Comparison of ENCODE assay signal across 8 cellular contexts in genomic region chr2:171703574-171704347, GRCh38. TPM values are rescaled to one million over a fixed set of nuclear protein-coding genes. Genes with fewer than 3 reads are reported as not detected.
A peak's percentile ranks its signal among the peaks of the same experiment; 100 is the strongest.
DNase-seq lines count a peak whose midpoint lies in the region; ATAC-seq and TF ChIP-seq lines count a peak whose summit lies in the region.

No MANE protein-coding gene starts in this region.

- H3K4me1 ChIP-seq in PC-9 (replicated peaks; ENCODE audit: insufficient read depth), result no peaks in the 10 kb centered on the region
- no peaks in the 10 kb centered on the region for H3K4me1 ChIP-seq in prostate gland (replicated peaks)

- intact Hi-C loops in PC-9 (cut with micrococcal nuclease; ENCODE audit: unreplicated experiment) (loop anchor here (1.0 to 10.0 kb wide), 4 partner anchors 94 to 1231 kb away; no protein-coding TSS in a partner anchor), prostate gland (cut with DNase I) (no loop called here)
- intact Hi-C loops in activated T-helper 1 cell treated with anti-CD3 and anti-CD28 coated beads, Interleukin-12 subunit alpha, Interleukin-12 subunit beta, Interleukin-2, Interleukin-4 antibody, amounts not matched to agents 30 ng/mL and 10 ng/mL and 1 ng/mL, durations not matched to agents 14 hours and 24 hours and 36 hours (cut with micrococcal nuclease), result loop anchor here (5.0 kb wide), 2 partner anchors 106 to 131 kb away; no protein-coding TSS in a partner anchor

- POLR2A ChIA-PET in PC-9 (lab: Charles Lee; ENCODE audit: unreplicated experiment), result interaction anchor here (0.6 kb wide), 1 partner anchor 1005 kb away, joined by 3 read pairs; no protein-coding TSS in a partner anchor

- no peak for TF ChIP-seq POLR2A in prostate gland (IDR thresholded peaks at IDR 0.05)

- CTCF ChIA-PET in PC-9 (lab: Charles Lee), result interaction anchor here (0.6 to 2.5 kb wide), 15 partner anchors 15 to 851 kb away, joined by 3 to 10 read pairs (median 4); partner anchors contain the start of gene DLX2

- 71% methylated on average over 4 of the region's 4 CpGs for WGBS in prostate gland

- H3K27ac ChIP-seq in PC-9 (peak overlapping the region; percentile 18; the same call in 1 of the 2 replicates), prostate gland (no peak overlapping the region)

- H3K79me2 ChIP-seq in PC-9 (ENCODE audit: low read depth), result peaks cover 43% of the 10 kb centered on the region

- H3K27me3 ChIP-seq in PC-9 (ENCODE audit: insufficient read depth, low read depth) (no peaks in the 10 kb centered on the region), prostate gland (replicated peaks; ENCODE audit: insufficient read depth) (no peaks in the 10 kb centered on the region)

- H3K27ac Mint-ChIP-seq in activated naive CD4-positive, alpha-beta T cell treated with anti-CD3 and anti-CD28 coated beads, Interleukin-2, amount 50 U/mL, for 72 hours, result no peak overlapping the region
- no peak overlapping the region for H3K27ac Mint-ChIP-seq in activated T-helper 1 cell treated with anti-CD3 and anti-CD28 coated beads, Interleukin-12 subunit alpha, Interleukin-12 subunit beta, Interleukin-2, Interleukin-4 antibody, amounts not matched to agents 30 ng/mL and 10 ng/mL and 1 ng/mL, durations not matched to agents 14 hours and 24 hours and 36 hours

- H3K4me1 Mint-ChIP-seq in activated T-helper 1 cell treated with anti-CD3 and anti-CD28 coated beads, Interleukin-12 subunit alpha, Interleukin-12 subunit beta, Interleukin-2, Interleukin-4 antibody, amounts not matched to agents 30 ng/mL and 10 ng/mL and 1 ng/mL, durations not matched to agents 14 hours and 24 hours and 36 hours (ENCODE audit: low read depth), result peaks cover 12% of the 10 kb centered on the region

- DNase-seq in CD1c-positive myeloid dendritic cell (ENCODE audit: extremely low spot score) (peak; percentile 20), GM20000 (ENCODE audit: low spot score) (peak; percentile 32), PC-9 (peak; percentile 10 to 59), fibroblast of gingiva (ENCODE audit: low read depth) (peak; percentile 44), prostate gland (ENCODE audit: low spot score) (no peak)
- DNase-seq in activated naive CD4-positive, alpha-beta T cell treated with anti-CD3 and anti-CD28 coated beads, Interleukin-2, amount 50 U/mL, for 72 hours (ENCODE audit: low spot score in 2 of 2), result no peak
- DNase-seq in activated T-helper 1 cell treated with anti-CD3 and anti-CD28 coated beads, Interleukin-12 subunit alpha, Interleukin-12 subunit beta, Interleukin-2, Interleukin-4 antibody, amounts not matched to agents 30 ng/mL and 10 ng/mL and 1 ng/mL, durations not matched to agents 14 hours and 24 hours and 36 hours (ENCODE audit: low spot score), result no peak

- H3F3A ChIP-seq in PC-9 (ENCODE audit: insufficient read depth, low read depth), result peaks cover 14% of the 10 kb centered on the region; the same call in 1 of the 2 replicates

- no peaks in the 10 kb centered on the region for H3K27me3 Mint-ChIP-seq in activated T-helper 1 cell treated with anti-CD3 and anti-CD28 coated beads, Interleukin-12 subunit alpha, Interleukin-12 subunit beta, Interleukin-2, Interleukin-4 antibody, amounts not matched to agents 30 ng/mL and 10 ng/mL and 1 ng/mL, durations not matched to agents 14 hours and 24 hours and 36 hours (ENCODE audit: insufficient read depth)

- ATAC-seq in GM19035 (IDR thresholded peaks at IDR 0.05; ENCODE audit: unreplicated experiment), result no peak
- no peak for ATAC-seq in activated naive CD4-positive, alpha-beta T cell treated with anti-CD3 and anti-CD28 coated beads, Interleukin-2, amount 50 U/mL, for 72 hours

- no peaks in the 10 kb centered on the region for H3K36me3 Mint-ChIP-seq in activated naive CD4-positive, alpha-beta T cell treated with anti-CD3 and anti-CD28 coated beads, Interleukin-2, amount 50 U/mL, for 72 hours
- peaks cover 9% of the 10 kb centered on the region for H3K36me3 Mint-ChIP-seq in activated T-helper 1 cell treated with anti-CD3 and anti-CD28 coated beads, Interleukin-12 subunit alpha, Interleukin-12 subunit beta, Interleukin-2, Interleukin-4 antibody, amounts not matched to agents 30 ng/mL and 10 ng/mL and 1 ng/mL, durations not matched to agents 14 hours and 24 hours and 36 hours (ENCODE audit: low read depth)

- no peak overlapping the region for H2AFZ ChIP-seq in PC-9

- BruUV-seq in PC-9 (replicated peaks; lab: Mats Ljungman, UMichigan), result no TSS peak

- no peak overlapping the region for H3K4me2 ChIP-seq in PC-9

- H3K36me3 ChIP-seq in PC-9 (ENCODE audit: low read depth) (peaks cover 30% of the 10 kb centered on the region), prostate gland (no peaks in the 10 kb centered on the region)

- H3K9me2 ChIP-seq in PC-9 (ENCODE audit: insufficient read depth), result no peaks in the 10 kb centered on the region

- H4K20me1 ChIP-seq in PC-9 (ENCODE audit: insufficient read depth), result peaks cover 55% of the 10 kb centered on the region; the same call in 1 of the 2 replicates

- H3K9me3 ChIP-seq in PC-9 (ENCODE audit: insufficient read depth, low read depth) (no peaks in the 10 kb centered on the region), prostate gland (no peaks in the 10 kb centered on the region)

- TF ChIP-seq CTCF in GM20000 (IDR thresholded peaks at IDR 0.05; ENCODE audit: extremely low read depth, missing control alignments) (peak; percentile 13), PC-9 (conservative IDR thresholded peaks at IDR 0.05) (peak; percentile 85), prostate gland (IDR thresholded peaks at IDR 0.05) (peak in 3 of 4 experiments; percentile 25 to 37 (median 31))

- H3K4me3 ChIP-seq in PC-9 (no peak overlapping the region), prostate gland (no peak overlapping the region)

- no peaks in the 10 kb centered on the region for H3K9me3 Mint-ChIP-seq in activated naive CD4-positive, alpha-beta T cell treated with anti-CD3 and anti-CD28 coated beads, Interleukin-2, amount 50 U/mL, for 72 hours
- no peaks in the 10 kb centered on the region for H3K9me3 Mint-ChIP-seq in activated T-helper 1 cell treated with anti-CD3 and anti-CD28 coated beads, Interleukin-12 subunit alpha, Interleukin-12 subunit beta, Interleukin-2, Interleukin-4 antibody, amounts not matched to agents 30 ng/mL and 10 ng/mL and 1 ng/mL, durations not matched to agents 14 hours and 24 hours and 36 hours

- no peak overlapping the region for H3K4me3 Mint-ChIP-seq in activated T-helper 1 cell treated with anti-CD3 and anti-CD28 coated beads, Interleukin-12 subunit alpha, Interleukin-12 subunit beta, Interleukin-2, Interleukin-4 antibody, amounts not matched to agents 30 ng/mL and 10 ng/mL and 1 ng/mL, durations not matched to agents 14 hours and 24 hours and 36 hours

RNA-seq across cellular contexts. Expression of gene DYNC1I2, which starts 16.5 kb away (rescaled TPM):
- total RNA-seq in PC-9 (2021) (140 and 151 TPM in 2 replicates), prostate gland (10 to 100 TPM; 70.7 to 82.1 TPM)
- total RNA-seq in activated naive CD4-positive, alpha-beta T cell treated with anti-CD3 and anti-CD28 coated beads, Interleukin-2, amount 50 U/mL, for 72 hours, result 10 to 100 TPM; 25.5 to 52.9 TPM
- total RNA-seq in activated T-helper 1 cell treated with anti-CD3 and anti-CD28 coated beads, Interleukin-12 subunit alpha, Interleukin-12 subunit beta, Interleukin-2, Interleukin-4 antibody, amounts not matched to agents 30 ng/mL and 10 ng/mL and 1 ng/mL, durations not matched to agents 14 hours and 24 hours and 36 hours, result 49.3 and 49.4 TPM in 2 replicates

Comparison
In these comparisons a context has a peak if more than half of its experiments do, and no peak if none do; other contexts are left out.
1. DNase-seq: peak in CD1c-positive myeloid dendritic cell (single experiment), GM20000 (single experiment), PC-9 (2 of 2) and fibroblast of gingiva (single experiment); none in prostate gland (single experiment), activated naive CD4-positive, alpha-beta T cell treated with anti-CD3 and anti-CD28 coated beads, Interleukin-2, amount 50 U/mL, for 72 hours (0 of 2) and activated T-helper 1 cell treated with anti-CD3 and anti-CD28 coated beads, Interleukin-12 subunit alpha, Interleukin-12 subunit beta, Interleukin-2, Interleukin-4 antibody, amounts not matched to agents 30 ng/mL and 10 ng/mL and 1 ng/mL, durations not matched to agents 14 hours and 24 hours and 36 hours (single experiment).
2. CTCF ChIP-seq: peak in every context shown above with its lines; median percentile 85 in PC-9; 31 in prostate gland; 13 in GM20000.